In the genomic region with DNA sequence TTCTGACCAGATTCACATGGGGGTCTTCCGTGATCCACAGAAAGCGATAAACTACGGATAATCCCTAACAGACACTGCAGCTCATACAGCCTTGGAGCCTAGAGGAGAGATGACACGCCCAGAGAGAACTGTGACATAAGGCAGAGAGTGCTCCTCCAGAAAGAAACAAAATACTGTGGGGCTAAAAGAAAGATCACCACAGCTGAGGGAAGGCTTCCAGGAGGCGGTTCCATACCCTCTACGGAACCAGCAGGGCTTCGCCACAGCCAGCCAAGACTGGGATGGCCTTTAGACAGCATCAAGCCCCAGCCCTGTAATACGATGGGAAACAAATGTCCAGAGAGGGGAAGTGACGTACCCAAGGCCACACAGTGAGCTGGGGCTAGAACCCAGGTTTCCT, we compare ENCODE assay signal across 17 cellular contexts. TPM values are rescaled to one million over a fixed set of nuclear protein-coding genes. Genes with fewer than 3 reads are reported as not detected.
A peak's percentile ranks its signal among the peaks of the same experiment; 100 is the strongest.
DNase-seq lines count a peak whose midpoint lies in the region; ATAC-seq, FAIRE-seq and TF ChIP-seq lines count a peak whose summit lies in the region.
"Had no signal": no experiment of that assay in that cellular context is flagged by ENCODE, and none has a peak within 500 bp of the region (broad histone marks: within the 10 kb centered on the region; RNA-seq: fewer than 3 reads in every experiment).

No MANE protein-coding gene starts in this region.

- H2AFZ ChIP-seq in H9 (ENCODE audit: low read length) = no peak overlapping the region

- H3K27me3 ChIP-seq in adipocyte (replicated peaks; ENCODE audit: control insufficient read depth, insufficient read depth, low read length) = no peaks in the 10 kb centered on the region
- no peaks in the 10 kb centered on the region for H3K27me3 ChIP-seq in spleen (replicated peaks in 1 of 7)
- H3K27me3 ChIP-seq in H9 (ENCODE audit: insufficient read depth, low read length) = no peaks in the 10 kb centered on the region
- H3K27me3 ChIP-seq: ascending aorta had no signal

- TF ChIP-seq POLR2A in GM15510 (IDR thresholded peaks at IDR 0.05; ENCODE audit: borderline replicate concordance, extremely low read depth, insufficient read length) (peak; percentile 12), spleen (IDR thresholded peaks at IDR 0.05) (no peak)

- no peaks in the 10 kb centered on the region for H3K23me2 ChIP-seq in H9 (ENCODE audit: insufficient read length, low read depth, low read length, poor library complexity, severe bottlenecking)

- intact Hi-C loops in kidney (cut with DNase I) (no loop called here), spleen (cut with DNase I; ENCODE audit: low total_unique reads) (no loop called here)

- no peak overlapping the region for H2BK5ac ChIP-seq in H9 (ENCODE audit: insufficient read length, low read length)

- no peak overlapping the region for H4K91ac ChIP-seq in H9 (ENCODE audit: insufficient read length, low read depth, low read length)

- no peak overlapping the region for H2BK15ac ChIP-seq in H9 (ENCODE audit: low read depth, low read length)

- H3K9me3 Mint-ChIP-seq in glutamatergic neuron (ENCODE audit: unreplicated experiment) (no peaks in the 10 kb centered on the region), H9 (no peaks in the 10 kb centered on the region)
- H3K9me3 Mint-ChIP-seq: activated CD4-positive, alpha-beta T cell treated with anti-CD3 and anti-CD28 coated beads, Interleukin-2, amount 10 ng/mL, durations not matched to agents 7 days and 5 days; CD4-positive, alpha-beta memory T cell; naive thymus-derived CD8-positive, alpha-beta T cell; type B pancreatic cell had no signal

- H3K4me1 ChIP-seq in adipocyte (ENCODE audit: control insufficient read depth, insufficient read depth, low read length) = peaks cover 39% of the 10 kb centered on the region
- peaks cover 41 to 50% of the 10 kb centered on the region in 2 donors for H3K4me1 ChIP-seq in kidney (ENCODE audit: control insufficient read depth in 1 of 2, insufficient read depth in 1 of 2, low read depth in 1 of 2, low read length in 2 of 2)
- peaks cover 14 to 48% (median 36%) of the 10 kb centered on the region in 6 donors for H3K4me1 ChIP-seq in spleen
- no peaks in the 10 kb centered on the region; the same call in 1 of the 2 replicates for H3K4me1 ChIP-seq in H9 (ENCODE audit: insufficient read depth, low read length)

- H3K79me1 ChIP-seq in H9 (ENCODE audit: insufficient read depth, low read depth, low read length, poor library complexity, severe bottlenecking) = no peaks in the 10 kb centered on the region

- 84 to 88% (median 86%) methylated on average over 9 of the region's 9 CpGs for WGBS in spleen, 5 donors
- no CpG with 5 or more reads among the region's 9 CpGs for WGBS in H9 (ENCODE audit: extremely low coverage, insufficient read length, low lambda C conversion rate)

- H3K27ac ChIP-seq in kidney (ENCODE audit: low read depth in 2 of 2, low read length in 2 of 2) (peak overlapping the region; percentile 37 to 63), spleen (peak overlapping the region; percentile 1 to 87 (median 74)), H9 (ENCODE audit: insufficient read length, low read depth, low read length) (no peak overlapping the region)

- FAIRE-seq in kidney (lab: Jason Lieb, UNC) = no peak

- no peak overlapping the region for H4K8ac ChIP-seq in H9 (replicated peaks; ENCODE audit: insufficient read length, low read depth, low read length)

- H3K27ac Mint-ChIP-seq in glutamatergic neuron (ENCODE audit: unreplicated experiment) (no peak overlapping the region), H9 (no peak overlapping the region)
- H3K27ac Mint-ChIP-seq: activated CD4-positive, alpha-beta T cell treated with anti-CD3 and anti-CD28 coated beads, Interleukin-2, amount 10 ng/mL, durations not matched to agents 7 days and 5 days; type B pancreatic cell had no signal

- DNase-seq in adipocyte (ENCODE audit: low read depth) (no peak), kidney (peak; percentile 55), spleen (peak; percentile 43), glutamatergic neuron (no peak), H9 (no peak), germinal center (ENCODE audit: low spot score) (no peak)
- DNase-seq: activated CD4-positive, alpha-beta T cell treated with anti-CD3 and anti-CD28 coated beads, Interleukin-2, amount 10 ng/mL, durations not matched to agents 7 days and 5 days; activated CD8-positive, alpha-beta memory T cell treated with anti-CD3 and anti-CD28 coated beads, Interleukin-2, amount 50 U/mL, for 48 hours; CD4-positive, alpha-beta memory T cell; DMS53; naive thymus-derived CD8-positive, alpha-beta T cell; NCI-H1694 treated with DMSO at 0.1 percent for 48 hours; NCI-H446 had no signal

- H2BK120ac ChIP-seq in H9 (ENCODE audit: low read depth, low read length, poor library complexity, severe bottlenecking) = no peak overlapping the region

- no peaks in the 10 kb centered on the region for H3K79me2 ChIP-seq in H9 (ENCODE audit: insufficient read depth, low read length)

- H3K36me3 Mint-ChIP-seq in glutamatergic neuron (ENCODE audit: unreplicated experiment) = no peaks in the 10 kb centered on the region
- peaks cover 3 to 39% (median 26%) of the 10 kb centered on the region in 3 experiments; a peak in 5 of 7 replicates for H3K36me3 Mint-ChIP-seq in H9 (ENCODE audit: insufficient read depth in 1 of 3, low read depth in 3 of 3)

- H3K9me3 ChIP-seq in adipocyte (ENCODE audit: control insufficient read depth, low read length) (no peaks in the 10 kb centered on the region), kidney (ENCODE audit: control insufficient read depth in 1 of 2, low read length in 2 of 2) (no peaks in the 10 kb centered on the region), spleen (no peaks in the 10 kb centered on the region), H9 (ENCODE audit: control insufficient read depth, low read depth, low read length) (no peaks in the 10 kb centered on the region)
- H3K9me3 ChIP-seq: ascending aorta had no signal

- no peak overlapping the region for H3K56ac ChIP-seq in H9 (ENCODE audit: insufficient read length, low read depth, low read length)

- H2BK20ac ChIP-seq in H9 (ENCODE audit: low read depth, low read length, poor library complexity, severe bottlenecking) = no peak overlapping the region

- no peak overlapping the region for H3K18ac ChIP-seq in H9 (ENCODE audit: insufficient read length, low read depth, low read length)

- H2AK5ac ChIP-seq in H9 (ENCODE audit: insufficient read length, low read length) = no peak overlapping the region

- H3K27me3 Mint-ChIP-seq in glutamatergic neuron (ENCODE audit: unreplicated experiment) (no peaks in the 10 kb centered on the region), H9 (ENCODE audit: low read depth) (no peaks in the 10 kb centered on the region)
- H3K27me3 Mint-ChIP-seq: activated CD4-positive, alpha-beta T cell treated with anti-CD3 and anti-CD28 coated beads, Interleukin-2, amount 10 ng/mL, durations not matched to agents 7 days and 5 days; CD4-positive, alpha-beta memory T cell; naive thymus-derived CD8-positive, alpha-beta T cell; type B pancreatic cell had no signal

- H3K4ac ChIP-seq in H9 (ENCODE audit: low read depth, low read length) = no peak overlapping the region

- H3K4me3 Mint-ChIP-seq in glutamatergic neuron (ENCODE audit: unreplicated experiment) (no peak overlapping the region), H9 (no peak overlapping the region)
- H3K4me3 Mint-ChIP-seq: activated CD4-positive, alpha-beta T cell treated with anti-CD3 and anti-CD28 coated beads, Interleukin-2, amount 10 ng/mL, durations not matched to agents 7 days and 5 days; CD4-positive, alpha-beta memory T cell; naive thymus-derived CD8-positive, alpha-beta T cell; type B pancreatic cell had no signal

- H3K36me3 ChIP-seq in adipocyte (ENCODE audit: control insufficient read depth, insufficient read depth, low read length, severe bottlenecking) (peaks cover 72% of the 10 kb centered on the region), kidney (ENCODE audit: control insufficient read depth in 1 of 2, insufficient read depth in 2 of 2, low read length in 2 of 2) (peaks cover 41 to 71% of the 10 kb centered on the region in 2 donors), spleen (peaks cover 0 to 100% (median 98%) of the 10 kb centered on the region in 6 donors)

- no peak overlapping the region for H3K14ac ChIP-seq in H9 (ENCODE audit: insufficient read depth, low read length)

- H4K20me1 ChIP-seq in H9 (ENCODE audit: control insufficient read depth, insufficient read depth, insufficient read length) = no peaks in the 10 kb centered on the region

- no peak for ATAC-seq in GM19395 (IDR thresholded peaks at IDR 0.05; ENCODE audit: unreplicated experiment)
- ATAC-seq: naive thymus-derived CD8-positive, alpha-beta T cell had no signal

- no peak overlapping the region for H3T11ph ChIP-seq in H9 (ENCODE audit: low read length)

- H3K4me2 ChIP-seq in H9 (ENCODE audit: insufficient read depth, insufficient read length, low read length) = no peak overlapping the region

- H3K23ac ChIP-seq in H9 (ENCODE audit: insufficient read length, low read depth, low read length) = no peak overlapping the region

- no peak overlapping the region for H3K4me3 ChIP-seq in adipocyte (ENCODE audit: low read length)
- H3K4me3 ChIP-seq in kidney (ENCODE audit: low read length in 2 of 2) = no peak overlapping the region
- no peak overlapping the region for H3K4me3 ChIP-seq in spleen
- H3K4me3 ChIP-seq: ascending aorta had no signal

- peak overlapping the region; percentile 77 for H3K9ac ChIP-seq in adipocyte (ENCODE audit: low read length)
- peak overlapping the region in 1 of 2 donors; percentile 1 for H3K9ac ChIP-seq in kidney (ENCODE audit: low read length in 2 of 2)
- no peak overlapping the region for H3K9ac ChIP-seq in H9 (ENCODE audit: extremely low read depth, insufficient read length, low read length)

- no peak overlapping the region for H2BK12ac ChIP-seq in H9 (ENCODE audit: insufficient read length, low read depth, low read length)

- H3K4me1 Mint-ChIP-seq in glutamatergic neuron (ENCODE audit: low read depth, unreplicated experiment) (peaks cover 1% of the 10 kb centered on the region), H9 (no peaks in the 10 kb centered on the region)
- H3K4me1 Mint-ChIP-seq: activated CD4-positive, alpha-beta T cell treated with anti-CD3 and anti-CD28 coated beads, Interleukin-2, amount 10 ng/mL, durations not matched to agents 7 days and 5 days; CD4-positive, alpha-beta memory T cell had no signal

- no peak for TF ChIP-seq CTCF in kidney (IDR thresholded peaks at IDR 0.05; ENCODE audit: borderline replicate concordance, extremely low read depth, insufficient read depth)
- TF ChIP-seq CTCF in spleen (IDR thresholded peaks at IDR 0.05 in 8 of 11, conservative IDR thresholded peaks at IDR 0.05 in 3 of 11) = no peak
- no peak for TF ChIP-seq CTCF in glutamatergic neuron (IDR thresholded peaks at IDR 0.05; ENCODE audit: partially characterized antibody, unreplicated experiment)
- no peak for TF ChIP-seq CTCF in H9 (conservative IDR thresholded peaks at IDR 0.05)

- no peak overlapping the region for H4K5ac ChIP-seq in H9 (ENCODE audit: insufficient read length, low read depth, low read length)

RNA-seq across cellular contexts. Expression of gene GPX3, which starts 19.3 kb away (rescaled TPM):
- total RNA-seq in kidney (1,327 TPM), spleen (100 to 1,000 TPM in 6 of 7 donors, 10 to 100 TPM in 1; 78.7 to 886 (median 416) TPM), glutamatergic neuron (ENCODE audit: unreplicated experiment) (20.4 TPM), H9 (2021) (20.4 and 20.9 TPM in 2 replicates)
- polyA plus RNA-seq in kidney (ENCODE audit: insufficient read depth, low read depth, low replicate concordance) (27,893 TPM), spleen (100 to 1,000 TPM; 158 to 261 (median 256) TPM)
- total RNA-seq: activated CD4-positive, alpha-beta T cell treated with anti-CD3 and anti-CD28 coated beads, Interleukin-2, amount 10 ng/mL, durations not matched to agents 7 days and 5 days; CD4-positive, alpha-beta memory T cell; naive thymus-derived CD8-positive, alpha-beta T cell had no signal

RNA-seq across cellular contexts. Expression of gene TNIP1, which starts 41.2 kb away (rescaled TPM):
- 132 TPM for total RNA-seq in kidney
- polyA plus RNA-seq in kidney (ENCODE audit: insufficient read depth, low read depth, low replicate concordance) = 109 TPM
- total RNA-seq in spleen = 100 to 1,000 TPM; 179 to 260 (median 218) TPM
- polyA plus RNA-seq in spleen = 100 to 1,000 TPM in 1 of 3 donors, 10 to 100 TPM in 2; 67.7 to 149 (median 95.9) TPM
- 34.1 TPM for total RNA-seq in glutamatergic neuron (ENCODE audit: unreplicated experiment)
- total RNA-seq in H9 (2021) = 40.8 and 43.7 TPM in 2 replicates

Comparison
In these comparisons a context has a peak if more than half of its experiments do, and no peak if none do; other contexts are left out.
1. DNase-seq: peak in kidney (single experiment) and spleen (single experiment); none in adipocyte (single experiment), glutamatergic neuron (single experiment), H9 (single experiment) and germinal center (single experiment).